Comparison of ENCODE assay signal across 8 cellular contexts in genomic region chr2:73386342-73386868, GRCh38. TPM values are rescaled to one million over a fixed set of nuclear protein-coding genes. Genes with fewer than 3 reads are reported as not detected.
A peak's percentile ranks its signal among the peaks of the same experiment; 100 is the strongest.
DNase-seq lines count a peak whose midpoint lies in the region; ATAC-seq and TF ChIP-seq lines count a peak whose summit lies in the region.

No MANE protein-coding gene starts in this region.

- peaks cover 27% of the 10 kb centered on the region for H3K4me1 Mint-ChIP-seq in T-helper 1 cell treated with Interleukin-12 subunit alpha and Interleukin-12 subunit beta and Interleukin-4 antibody, amounts not matched to agents 30 μg/mL and 1 μg/mL, for 36 hours (ENCODE audit: low read depth)

- H3K4me3 ChIP-seq in skeletal muscle cell (ENCODE audit: low read depth, low read length) = peak overlapping the region; percentile 92

- ATAC-seq in HG02884 (IDR thresholded peaks at IDR 0.05; ENCODE audit: unreplicated experiment) (peak; percentile 4), Right ventricle myocardium superior (ENCODE audit: poor library complexity) (peak; percentile 3)

- peak overlapping the region; percentile 90 for H3K4me3 Mint-ChIP-seq in T-helper 1 cell treated with Interleukin-12 subunit alpha and Interleukin-12 subunit beta and Interleukin-4 antibody, amounts not matched to agents 30 μg/mL and 1 μg/mL, for 36 hours

- intact Hi-C loops in Right ventricle myocardium superior (cut with DNase I) = no loop called here

- DNase-seq in T-helper 1 cell = no peak
- no peak for DNase-seq in Right ventricle myocardium superior
- no peak for DNase-seq in skeletal muscle cell (ENCODE audit: low read depth)
- no peak for DNase-seq in NCI-H2029 treated with DMSO at 0.1 percent for 48 hours (lab: John Stamatoyannopoulos, UW)
- DNase-seq in SK-N-DZ (ENCODE audit: low spot score) = no peak

- H3K27me3 Mint-ChIP-seq in T-helper 1 cell treated with Interleukin-12 subunit alpha and Interleukin-12 subunit beta and Interleukin-4 antibody, amounts not matched to agents 30 μg/mL and 1 μg/mL, for 36 hours (ENCODE audit: low read depth) = peaks cover 17% of the 10 kb centered on the region

- H3K36me3 Mint-ChIP-seq in T-helper 1 cell treated with Interleukin-12 subunit alpha and Interleukin-12 subunit beta and Interleukin-4 antibody, amounts not matched to agents 30 μg/mL and 1 μg/mL, for 36 hours (ENCODE audit: low read depth) = no peaks in the 10 kb centered on the region

- peak overlapping the region; percentile 89 for H3K27ac Mint-ChIP-seq in T-helper 1 cell treated with Interleukin-12 subunit alpha and Interleukin-12 subunit beta and Interleukin-4 antibody, amounts not matched to agents 30 μg/mL and 1 μg/mL, for 36 hours

- TF ChIP-seq CTCF in VCaP (conservative IDR thresholded peaks at IDR 0.05) = no peak; the same call in 1 of the 2 replicates

- H3K9me3 Mint-ChIP-seq in T-helper 1 cell treated with Interleukin-12 subunit alpha and Interleukin-12 subunit beta and Interleukin-4 antibody, amounts not matched to agents 30 μg/mL and 1 μg/mL, for 36 hours = no peaks in the 10 kb centered on the region

- H3K27ac ChIP-seq in VCaP = peak overlapping the region; percentile 75

RNA-seq across cellular contexts. Expression of gene ALMS1, which starts 0.8 kb away (rescaled TPM):
- 6.5 TPM for total RNA-seq in Right ventricle myocardium superior
- 13.9 and 18.8 TPM in 2 replicates for polyA plus RNA-seq in SK-N-DZ (2014; cell fraction: cytosol; rRNA removed)
- polyA plus RNA-seq in SK-N-DZ (2014; cell fraction: nucleus; rRNA removed) = 6.5 and 13.8 TPM in 2 replicates
